8 cellular contexts compared by ENCODE assay signal in the genomic region with DNA sequence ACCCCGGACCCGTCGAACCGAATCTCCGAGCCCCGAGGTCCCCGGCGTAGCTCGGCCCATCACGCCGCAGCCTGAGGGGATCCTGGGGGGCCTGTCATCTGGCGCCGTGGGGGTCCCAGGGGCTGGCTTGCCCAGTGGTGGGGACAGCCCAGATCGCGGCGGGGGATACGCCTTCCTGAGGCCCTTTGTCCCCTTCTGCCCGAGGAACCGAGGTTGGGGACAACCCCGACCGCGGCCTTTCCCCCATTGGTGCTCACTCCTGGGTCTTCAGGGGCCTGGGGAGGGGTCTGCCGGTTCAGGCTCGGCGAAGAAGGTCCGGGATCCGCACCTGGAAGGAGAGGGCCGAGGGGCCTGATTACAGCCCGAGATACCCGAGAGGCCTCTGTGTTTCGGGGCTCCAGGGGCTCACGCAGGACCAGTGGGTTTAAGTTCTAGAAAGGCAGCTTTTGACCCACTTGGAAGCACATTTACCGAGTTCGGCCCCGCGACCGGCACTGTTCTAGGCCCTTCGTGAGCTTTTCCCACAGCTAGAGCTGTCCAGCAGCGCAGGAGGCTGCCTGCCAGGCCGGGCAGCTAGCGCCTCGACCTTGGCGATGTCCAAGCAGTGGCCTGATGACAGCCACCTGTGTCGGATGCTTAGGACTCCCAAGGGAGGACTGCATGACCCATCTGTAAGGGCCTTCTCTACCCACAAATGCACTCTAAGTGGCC. TPM values are rescaled to one million over a fixed set of nuclear protein-coding genes. Genes with fewer than 3 reads are reported as not detected.
DNase-seq lines count a peak whose midpoint lies in the region; ATAC-seq, FAIRE-seq and TF ChIP-seq lines count a peak whose summit lies in the region.

No MANE protein-coding gene starts in this region.

- no peak for TF ChIP-seq POLR2A in lower leg skin (IDR thresholded peaks at IDR 0.05)

- no peaks in the 10 kb centered on the region for H3K9me3 ChIP-seq in upper lobe of right lung

- WGBS in lower leg skin, 2 donors: 2 to 6% methylated on average over 24 to 29 of the region's 44 CpGs

- H3K36me3 ChIP-seq in bronchial epithelial cell (ENCODE audit: control insufficient read depth, insufficient read depth, low read length) (peaks cover 3% of the 10 kb centered on the region), upper lobe of right lung (no peaks in the 10 kb centered on the region)

- TF ChIP-seq CTCF in LNCaP clone FGC (IDR thresholded peaks at IDR 0.05; ENCODE audit: control insufficient read depth, extremely low read depth, insufficient read depth) (no peak), bronchial epithelial cell (IDR thresholded peaks at IDR 0.05; ENCODE audit: insufficient read depth, low read length, severe bottlenecking) (no peak), lower leg skin (IDR thresholded peaks at IDR 0.05) (no peak), upper lobe of right lung (IDR thresholded peaks at IDR 0.05) (no peak)

- H3K27ac ChIP-seq in upper lobe of right lung: peak overlapping the region; percentile 94

- FAIRE-seq in bronchial epithelial cell (lab: Jason Lieb, UNC): no peak

- H3K4me1 ChIP-seq in upper lobe of right lung: peaks cover 55% of the 10 kb centered on the region

- intact Hi-C loops in lower leg skin (cut with DNase I; ENCODE audit: low total_unique reads): no loop called here
- intact Hi-C loops in upper lobe of right lung (cut with DNase I): no loop called here

- peak; percentile 7 for ATAC-seq in GM18909 (IDR thresholded peaks at IDR 0.05; ENCODE audit: poor library complexity, unreplicated experiment)
- ATAC-seq in upper lobe of right lung: peak; percentile 4

- peak; percentile 19 for DNase-seq in AG20443 (ENCODE audit: low spot score)
- no peak for DNase-seq in LNCaP clone FGC (ENCODE audit: low read depth)
- no peak for DNase-seq in bronchial epithelial cell (ENCODE audit: low read depth)
- peak in 1 of 2 donors; percentile 90 for DNase-seq in lower leg skin (ENCODE audit: low spot score in 2 of 2)
- DNase-seq in upper lobe of right lung: peak; percentile 76
- no peak for DNase-seq in MV-4-11 (lab: John Stamatoyannopoulos, UW)
- no peak for DNase-seq in iPS-NIHi7 (ENCODE audit: extremely low spot score)

- peak overlapping the region; percentile 82 for H3K4me3 ChIP-seq in LNCaP clone FGC (ENCODE audit: low read depth, low read length)
- peak overlapping the region; percentile 93 for H3K4me3 ChIP-seq in bronchial epithelial cell (ENCODE audit: low read depth, low read length)
- H3K4me3 ChIP-seq in lower leg skin (ENCODE audit: low read depth, poor library complexity, severe bottlenecking): peak overlapping the region; percentile 86
- peak overlapping the region; percentile 86 for H3K4me3 ChIP-seq in upper lobe of right lung

- no peaks in the 10 kb centered on the region for H3K27me3 ChIP-seq in bronchial epithelial cell (ENCODE audit: control insufficient read depth, insufficient read depth, low read length)
- H3K27me3 ChIP-seq in upper lobe of right lung: no peaks in the 10 kb centered on the region

RNA-seq across cellular contexts. Expression of gene ABHD2, which starts 0.5 kb away (rescaled TPM):
- total RNA-seq in bronchial epithelial cell (33.5 and 35.5 TPM in 2 replicates), lower leg skin (10 to 100 TPM; 21.5 to 57.3 (median 38.5) TPM), upper lobe of right lung (182 TPM)

Comparison
In these comparisons a context has a peak if more than half of its experiments do, and no peak if none do; other contexts are left out.
1. DNase-seq: peak in AG20443 (single experiment) and upper lobe of right lung (single experiment); none in LNCaP clone FGC (single experiment), bronchial epithelial cell (single experiment), MV-4-11 (single experiment) and iPS-NIHi7 (single experiment).
2. Peak in every context shown above with its lines, with median percentiles within 50 percentile points of each other: H3K4me3 ChIP-seq.